ENCODE assay signal across 1 cellular context in the genomic region with DNA sequence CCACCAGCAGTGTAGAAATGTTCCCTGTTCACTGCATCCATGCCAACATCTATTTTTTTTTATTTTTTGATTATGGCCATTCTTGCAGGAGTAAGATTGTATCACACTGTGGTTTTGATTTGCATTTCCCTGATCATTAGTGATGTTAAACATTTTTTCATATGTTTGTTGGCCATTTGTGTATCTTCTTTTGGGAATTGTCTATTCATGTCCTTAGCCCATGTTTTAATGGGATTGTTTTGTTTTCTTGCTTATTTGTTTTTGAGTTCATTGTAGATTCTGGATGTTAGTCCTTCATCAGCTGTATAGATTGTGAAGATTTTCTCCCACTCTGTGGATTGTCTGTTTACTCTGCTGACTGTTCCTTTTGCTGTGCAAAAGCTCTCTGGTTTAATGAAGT.
TF ChIP-seq lines count a peak whose summit lies in the region.
"Not testable (repeated sequence)": the region's sequence is repeated elsewhere in the genome, so short reads cannot be mapped to it uniquely, and the experiment has no call there.

No MANE protein-coding gene starts in this region.

- CTCF ChIA-PET in HEK293 (lab: Yijun Ruan, JAX), result not testable (repeated sequence)

- POLR2A ChIA-PET in HEK293 (lab: Yijun Ruan, JAX), result not testable (repeated sequence)

- not testable (repeated sequence) for H3K27ac ChIP-seq in HEK293 (ENCODE audit: extremely low read depth, low read depth, low read length)

- not testable (repeated sequence) for H3K4me3 ChIP-seq in HEK293 (ENCODE audit: low read depth, low read length)

- not testable (repeated sequence) for H3K4me1 ChIP-seq in HEK293 (ENCODE audit: control insufficient read depth, insufficient read depth, low read length)

- TF ChIP-seq CTCF in HEK293 (tag by site-specific recombination; IDR thresholded peaks at IDR 0.05), result not testable (repeated sequence)

- H3K36me3 ChIP-seq in HEK293 (ENCODE audit: control insufficient read depth in 2 of 2, insufficient read depth in 1 of 2, low read length in 2 of 2), result not testable (repeated sequence)

- not testable (repeated sequence) for H3K9me3 ChIP-seq in HEK293 (ENCODE audit: control insufficient read depth, insufficient read depth, low read depth, low read length)

TF ChIP-seq in HEK293, 187 proteins besides CTCF, POLR2A, EP300 and RAD21:
- peak; percentile 91 for TF ChIP-seq ZNF558 (tag by site-specific recombination; IDR thresholded peaks at IDR 0.05)
